ENCODE assay signal across 8 cellular contexts in the genomic region with DNA sequence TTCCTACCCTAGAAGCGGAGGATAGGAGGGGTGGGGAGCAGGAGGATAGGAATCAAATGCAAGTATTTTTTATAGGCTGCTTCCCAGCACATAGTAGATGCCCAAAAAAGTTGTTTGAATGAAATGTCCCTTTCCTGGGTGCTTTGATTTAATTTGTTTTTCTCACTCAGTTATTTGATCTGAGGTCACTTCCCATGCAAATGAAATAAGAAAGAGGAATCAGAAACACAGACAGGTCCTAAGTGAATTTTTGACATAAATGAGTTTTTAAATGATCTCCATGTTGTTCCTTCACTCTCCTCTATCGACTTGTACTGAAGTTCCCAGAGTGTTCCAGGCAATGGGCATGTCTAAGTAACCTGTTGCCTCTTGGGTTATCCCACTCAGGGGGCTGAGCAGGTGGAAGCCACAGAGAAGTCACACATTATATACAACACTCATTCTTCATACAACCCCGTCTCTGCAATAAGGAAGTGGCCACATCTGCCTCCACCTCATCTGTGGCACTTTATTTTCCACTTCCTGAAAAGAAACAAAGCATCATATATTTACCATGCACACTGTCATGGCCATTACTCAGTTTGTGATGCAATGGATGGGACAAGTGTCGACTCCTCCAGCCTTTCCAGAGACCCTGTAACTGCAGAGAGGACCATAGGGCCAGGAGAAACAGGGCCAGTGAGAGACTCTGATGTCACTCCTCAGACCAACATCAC.
DNase-seq lines count a peak whose midpoint lies in the region; ATAC-seq and TF ChIP-seq lines count a peak whose summit lies in the region.

No MANE protein-coding gene starts in this region.

- intact Hi-C loops in CD4-positive, alpha-beta T cell (cut with DNase I, micrococcal nuclease), result no loop called here

- no peaks in the 10 kb centered on the region for H3K27me3 Mint-ChIP-seq in CD4-positive, alpha-beta T cell

- no peaks in the 10 kb centered on the region for H3K27me3 ChIP-seq in CD4-positive, alpha-beta T cell (ENCODE audit: control insufficient read depth, insufficient read depth, low read length)

- no peaks in the 10 kb centered on the region for H3K9me3 ChIP-seq in CD4-positive, alpha-beta T cell (ENCODE audit: control insufficient read depth, low read length)

- H3K4me3 Mint-ChIP-seq in CD4-positive, alpha-beta T cell, result no peak overlapping the region

- H3K27ac ChIP-seq in CD4-positive, alpha-beta T cell (ENCODE audit: low read depth, low read length), result no peak overlapping the region

- no peaks in the 10 kb centered on the region for H3K36me3 Mint-ChIP-seq in CD4-positive, alpha-beta T cell (ENCODE audit: low read depth)

- H3K27ac Mint-ChIP-seq in CD4-positive, alpha-beta T cell, result no peak overlapping the region

- peaks cover 19% of the 10 kb centered on the region for H3K4me1 Mint-ChIP-seq in CD4-positive, alpha-beta T cell (ENCODE audit: low read depth)

- H3K9me3 Mint-ChIP-seq in CD4-positive, alpha-beta T cell, result no peaks in the 10 kb centered on the region

- ATAC-seq in CD4-positive, alpha-beta T cell (ENCODE audit: poor library complexity), result peak; percentile 49
- ATAC-seq in HG03575 (IDR thresholded peaks at IDR 0.05; ENCODE audit: extremely low read depth, insufficient number of reproducible peaks, low FRiP score, unreplicated experiment), result peak; percentile 34

- no peak for DNase-seq in CD4-positive, alpha-beta T cell
- DNase-seq in GM20000 (ENCODE audit: low spot score), result peak; percentile 30
- peak; percentile 37 to 38 for DNase-seq in activated T-cell treated with anti-CD3 and anti-CD28 coated beads, Interleukin-2, amount 50 U/mL, for 48 hours
- DNase-seq in DMS 273 treated with DMSO at 0.1 percent for 48 hours (lab: John Stamatoyannopoulos, UW), result no peak
- DNase-seq in hippocampal formation (lab: John Stamatoyannopoulos, UW), result no peak
- DNase-seq in AG20443 (ENCODE audit: low spot score), result no peak
- DNase-seq in NCI-H446 (lab: John Stamatoyannopoulos, UW), result no peak

- CTCF ChIA-PET in CD4-positive, alpha-beta T cell (lab: Charles Lee), result interaction anchor here (0.6 to 1.3 kb wide), 2 partner anchors 8 to 13 kb away, joined by 4 read pairs; no protein-coding TSS in a partner anchor

- POLR2A ChIA-PET in CD4-positive, alpha-beta T cell (lab: Charles Lee), result no interaction called here

- no peak for TF ChIP-seq CTCF in CD4-positive, alpha-beta T cell (IDR thresholded peaks at IDR 0.05)
- no peak for TF ChIP-seq CTCF in GM20000 (IDR thresholded peaks at IDR 0.05; ENCODE audit: extremely low read depth, missing control alignments)

Comparison
In these comparisons a context has a peak if more than half of its experiments do, and no peak if none do; other contexts are left out.
1. DNase-seq: peak in GM20000 (single experiment) and activated T-cell treated with anti-CD3 and anti-CD28 coated beads, Interleukin-2, amount 50 U/mL, for 48 hours (2 of 2); none in CD4-positive, alpha-beta T cell (0 of 10), DMS 273 treated with DMSO at 0.1 percent for 48 hours (single experiment), hippocampal formation (0 of 2), AG20443 (single experiment) and NCI-H446 (0 of 2).